17 cellular contexts compared by ENCODE assay signal in the genomic region with DNA sequence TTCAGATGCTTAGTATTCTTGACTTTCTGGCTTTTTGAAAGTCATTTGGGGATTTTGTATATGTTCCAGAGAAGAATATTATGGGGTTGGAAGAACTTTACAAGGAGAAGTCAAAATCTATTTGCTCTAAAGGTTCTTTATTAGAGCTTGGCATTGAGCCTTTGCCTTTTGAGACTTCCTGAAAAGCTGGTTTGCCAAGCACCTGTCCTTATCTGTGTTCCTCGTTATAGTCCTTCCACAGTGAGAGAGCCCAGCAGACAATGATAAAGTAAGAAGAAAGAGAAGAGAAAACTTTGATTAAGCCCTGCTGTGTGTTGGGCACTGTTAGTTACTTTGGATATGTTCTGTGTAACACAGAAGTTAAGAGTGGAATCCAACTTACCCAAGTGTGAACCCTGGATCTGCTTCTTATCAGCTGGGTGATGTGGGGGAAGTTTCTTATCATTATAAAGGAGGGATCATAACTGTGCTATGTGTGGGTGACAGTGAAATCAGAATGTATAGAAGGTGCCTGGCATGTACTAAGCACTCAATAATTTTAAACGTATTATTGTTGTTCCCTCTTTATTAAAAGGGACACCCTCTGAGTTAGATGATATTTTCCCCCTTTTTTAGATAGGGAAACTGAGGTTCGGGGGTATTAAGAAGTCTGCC. TPM values are rescaled to one million over a fixed set of nuclear protein-coding genes. Genes with fewer than 3 reads are reported as not detected.
A peak's percentile ranks its signal among the peaks of the same experiment; 100 is the strongest.
DNase-seq lines count a peak whose midpoint lies in the region; ATAC-seq and TF ChIP-seq lines count a peak whose summit lies in the region.
"Had no signal": no experiment of that assay in that cellular context is flagged by ENCODE, and none has a peak within 500 bp of the region (broad histone marks: within the 10 kb centered on the region; RNA-seq: fewer than 3 reads in every experiment).

No MANE protein-coding gene starts in this region.

- H3K27me3 ChIP-seq in stomach (no peaks in the 10 kb centered on the region), aorta (ENCODE audit: control insufficient read depth in 1 of 2, insufficient read depth in 2 of 2, low read length in 1 of 2) (no peaks in the 10 kb centered on the region)
- H3K27me3 ChIP-seq: BLaER1 treated with 17β-estradiol and CSF1 and Interleukin-3, amounts not matched to agents 10 nM and 100 nM had no signal

- DNase-seq in NCI-H510A treated with DMSO at 0.1 percent for 48 hours (lab: John Stamatoyannopoulos, UW) (peak; percentile 3), NCI-H510A (lab: John Stamatoyannopoulos, UW) (no peak), LNCaP clone FGC (ENCODE audit: low read depth) (peak; percentile 99), mesothelial cell of epicardium (ENCODE audit: low spot score in 2 of 2, unreplicated experiment in 2 of 2) (no peak), stomach (peak; percentile 61), SIG-M5 treated with dmso at 0.1 percent for 504 hours (lab: John Stamatoyannopoulos, UW; ENCODE audit: unreplicated experiment) (no peak), aorta (no peak)
- DNase-seq: DMS153, HFFc6, MG63, NCI-H1092, NCI-H1694 treated with DMSO at 0.1 percent for 48 hours, NCI-H446 treated with DMSO at 0.1 percent for 48 hours, NCI-H774 had no signal

- H3K4me1 ChIP-seq in stomach (peaks cover 10 to 35% (median 18%) of the 10 kb centered on the region in 4 donors), aorta (ENCODE audit: control insufficient read depth in 1 of 2, insufficient read depth in 2 of 2, low read length in 2 of 2) (peaks cover 0 to 2% of the 10 kb centered on the region in 2 donors)
- H3K4me1 ChIP-seq: A549; BLaER1 treated with 17β-estradiol and CSF1 and Interleukin-3, amounts not matched to agents 10 nM and 100 nM had no signal

- H3K4me3 ChIP-seq in LNCaP clone FGC (ENCODE audit: low read depth, low read length): peak overlapping the region; percentile 38
- no peak overlapping the region for H3K4me3 ChIP-seq in stomach
- no peak overlapping the region for H3K4me3 ChIP-seq in aorta (ENCODE audit: low read length in 2 of 2)
- H3K4me3 ChIP-seq: A549; BLaER1 treated with 17β-estradiol and CSF1 and Interleukin-3, amounts not matched to agents 10 nM and 100 nM; MG63 had no signal

- H3K27ac Mint-ChIP-seq in mesothelial cell of epicardium: peak overlapping the region; percentile 91
- H3K27ac Mint-ChIP-seq: HFFc6 had no signal

- peak overlapping the region; percentile 41 to 66 (median 50) for H3K27ac ChIP-seq in stomach
- H3K27ac ChIP-seq in aorta (ENCODE audit: low read depth in 1 of 2, low read length in 2 of 2): no peak overlapping the region
- H3K27ac ChIP-seq: A549; BLaER1 treated with 17β-estradiol and CSF1 and Interleukin-3, amounts not matched to agents 10 nM and 100 nM had no signal

- H3K9me3 ChIP-seq in stomach (no peaks in the 10 kb centered on the region), aorta (ENCODE audit: control insufficient read depth, low read length) (no peaks in the 10 kb centered on the region)
- H3K9me3 ChIP-seq: A549; BLaER1 treated with 17β-estradiol and CSF1 and Interleukin-3, amounts not matched to agents 10 nM and 100 nM; MG63 had no signal

- H3K4me3 Mint-ChIP-seq in mesothelial cell of epicardium: no peak overlapping the region
- H3K4me3 Mint-ChIP-seq: HFFc6 had no signal

- no peak for TF ChIP-seq POLR2A in stomach (IDR thresholded peaks at IDR 0.05)

- H3K36me3 ChIP-seq in stomach (no peaks in the 10 kb centered on the region), aorta (ENCODE audit: control insufficient read depth in 1 of 2, insufficient read depth in 2 of 2, low read length in 1 of 2) (no peaks in the 10 kb centered on the region)
- H3K36me3 ChIP-seq: BLaER1 treated with 17β-estradiol and CSF1 and Interleukin-3, amounts not matched to agents 10 nM and 100 nM; MG63 had no signal

- no peak for ATAC-seq in HG03571 (IDR thresholded peaks at IDR 0.05; ENCODE audit: unreplicated experiment)
- ATAC-seq in aorta (ENCODE audit: low FRiP score): no peak
- ATAC-seq: A549 had no signal

- peaks cover 49% of the 10 kb centered on the region for H3K4me1 Mint-ChIP-seq in mesothelial cell of epicardium

- no peak for TF ChIP-seq CTCF in LNCaP clone FGC (IDR thresholded peaks at IDR 0.05; ENCODE audit: control insufficient read depth, extremely low read depth, insufficient read depth)
- TF ChIP-seq CTCF in mesothelial cell of epicardium (IDR thresholded peaks at IDR 0.05; ENCODE audit: unreplicated experiment): no peak
- TF ChIP-seq CTCF in stomach (IDR thresholded peaks at IDR 0.05): no peak

- no peaks in the 10 kb centered on the region for H3K9me3 Mint-ChIP-seq in mesothelial cell of epicardium
- H3K9me3 Mint-ChIP-seq: HFFc6 had no signal

- intact Hi-C loops in stomach (cut with DNase I; ENCODE audit: low total_unique reads): no loop called here
- intact Hi-C loops in aorta (cut with DNase I): loop anchor here (5.0 to 10.0 kb wide), 2 partner anchors 200 to 403 kb away; a partner anchor contains a TSS

- TF ChIP-seq EP300 in stomach (IDR thresholded peaks at IDR 0.05): no peak

- 32 to 54% (median 40%) methylated on average over 3 of the region's 3 CpGs for WGBS in stomach, 5 donors
- WGBS in aorta, 2 donors: 72 to 80% methylated on average over 3 of the region's 3 CpGs

- no peaks in the 10 kb centered on the region for H3K27me3 Mint-ChIP-seq in mesothelial cell of epicardium (ENCODE audit: low read depth)

- no peaks in the 10 kb centered on the region for H3K36me3 Mint-ChIP-seq in mesothelial cell of epicardium

RNA-seq across cellular contexts. Expression of a gene that starts 44.3 kb away (rescaled TPM):
- 108 to 110 TPM (median 109 TPM) in 3 replicates for total RNA-seq in mesothelial cell of epicardium
- total RNA-seq in stomach: 1,000 to 10,000 TPM in 1 of 5 donors, 100 to 1,000 TPM in 3, 10 to 100 TPM in 1; 54.0 to 1,088 (median 385) TPM
- 100 to 1,000 TPM in 1 of 3 donors, 10 to 100 TPM in 2; 41.6 to 139 (median 56.4) TPM for polyA plus RNA-seq in stomach
- total RNA-seq in aorta: 100 to 1,000 TPM; 102 to 119 TPM
- polyA plus RNA-seq in aorta: 100 to 1,000 TPM; 236 to 246 TPM

Comparison
In these comparisons a context has a peak if more than half of its experiments do, and no peak if none do; other contexts are left out.
1. DNase-seq: peak in NCI-H510A treated with DMSO at 0.1 percent for 48 hours (single experiment), LNCaP clone FGC (single experiment) and stomach (single experiment); none in NCI-H510A (single experiment), mesothelial cell of epicardium (0 of 2), SIG-M5 treated with dmso at 0.1 percent for 504 hours (single experiment) and aorta (0 of 2).
2. H3K27ac ChIP-seq: peak in stomach (5 of 5); none in aorta (0 of 2).